ENCODE assay signal across 23 cellular contexts in the genomic region with DNA sequence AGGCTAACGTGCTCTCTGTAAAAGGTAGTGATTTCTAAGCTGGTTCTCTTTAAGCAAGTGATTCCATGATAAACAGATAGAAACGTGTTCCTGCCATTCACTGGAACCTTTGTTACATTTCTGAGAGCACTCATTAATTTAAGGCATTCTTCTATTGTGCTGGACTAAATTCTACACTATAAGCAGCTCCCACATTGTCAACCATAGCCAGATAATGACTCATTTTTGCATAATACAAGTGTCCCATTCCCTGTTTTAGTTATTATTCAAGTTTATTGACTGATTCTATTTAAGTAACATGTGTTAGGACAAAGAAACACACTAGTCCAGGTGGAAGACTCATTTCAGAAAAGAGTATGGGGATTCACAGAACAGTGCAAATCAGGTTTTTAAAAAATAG. TPM values are rescaled to one million over a fixed set of nuclear protein-coding genes. Genes with fewer than 3 reads are reported as not detected.
DNase-seq lines count a peak whose midpoint lies in the region; ATAC-seq and TF ChIP-seq lines count a peak whose summit lies in the region.
"Had no signal": no experiment of that assay in that cellular context is flagged by ENCODE, and none has a peak within 500 bp of the region (broad histone marks: within the 10 kb centered on the region; RNA-seq: fewer than 3 reads in every experiment).

No MANE protein-coding gene starts in this region.

- H3K36me3 Mint-ChIP-seq in MCF 10A (ENCODE audit: insufficient read depth, unreplicated experiment): no peaks in the 10 kb centered on the region
- H3K36me3 Mint-ChIP-seq in natural killer cell: peaks cover 10% of the 10 kb centered on the region
- H3K36me3 Mint-ChIP-seq: CD8-positive, alpha-beta T cell had no signal

- no peak for ATAC-seq in natural killer cell
- ATAC-seq: CD8-positive, alpha-beta T cell; Right ventricle myocardium inferior; SK-N-SH treated with all-trans-retinoic acid at 6 μM for 48 hours had no signal

- H3K27me3 Mint-ChIP-seq in MCF 10A (ENCODE audit: insufficient read depth, unreplicated experiment) (no peaks in the 10 kb centered on the region), natural killer cell (ENCODE audit: low read depth in 2 of 2) (peaks cover 30 to 39% of the 10 kb centered on the region in 2 donors)

- BruUV-seq in MCF 10A (replicated peaks; lab: Mats Ljungman, UMichigan): no TSS peak

- TF ChIP-seq CTCF in MCF 10A (IDR thresholded peaks at IDR 0.05; ENCODE audit: unreplicated experiment): no peak
- no peak for TF ChIP-seq CTCF in natural killer cell (IDR thresholded peaks at IDR 0.05)

- DNase-seq in HS-5 (ENCODE audit: low read depth) (peak; percentile 14), NCI-H69 (lab: John Stamatoyannopoulos, UW) (peak; percentile 13), fibroblast of peridontal ligament (ENCODE audit: extremely low read depth) (peak; percentile 17), DMS 273 treated with DMSO at 0.1 percent for 48 hours (lab: John Stamatoyannopoulos, UW) (no peak), MCF 10A (ENCODE audit: unreplicated experiment) (no peak), natural killer cell (no peak)
- no peak for DNase-seq in activated effector memory CD4-positive, alpha-beta T cell treated with Interleukin-2 at 50 U/mL for 16 hours
- DNase-seq: C1 segment of cervical spinal cord; Caco-2; CD8-positive, alpha-beta T cell; DMS79 treated with DMSO at 0.1 percent for 48 hours; KBM-7; MM.1S; NCI-H2029; NCI-H2171 treated with DMSO at 0.1 percent for 48 hours; NCI-H345; NCI-H510A treated with DMSO at 0.1 percent for 48 hours; NCI-H82; NK-92 treated with Interleukin-12 subunit alpha and Interleukin-12 subunit beta, amount 100 ng/mL, for 24 hours; PC-9; SJCRH30 had no signal

- H3K27ac Mint-ChIP-seq in MCF 10A (ENCODE audit: low read depth, unreplicated experiment): no peak overlapping the region
- H3K27ac Mint-ChIP-seq in natural killer cell: no peak overlapping the region
- H3K27ac Mint-ChIP-seq: CD8-positive, alpha-beta T cell had no signal

- POLR2A ChIA-PET in MCF 10A (lab: Yijun Ruan, JAX): interaction anchor here (0.7 to 2.3 kb wide), 2 partner anchors 13 to 430 kb away, joined by 3 to 12 read pairs; partner anchors contain the start of gene XRN2

- intact Hi-C loops in MCF 10A (cut with micrococcal nuclease): no loop called here
- intact Hi-C loops in natural killer cell (cut with micrococcal nuclease): no loop called here

- CTCF ChIA-PET in MCF 10A (lab: Yijun Ruan, JAX): interaction anchor here (0.8 to 1.4 kb wide), 2 partner anchors 12 to 216 kb away, joined by 3 to 6 read pairs; no protein-coding TSS in a partner anchor

- H3K9me3 Mint-ChIP-seq in MCF 10A (ENCODE audit: unreplicated experiment): no peaks in the 10 kb centered on the region
- no peaks in the 10 kb centered on the region for H3K9me3 Mint-ChIP-seq in natural killer cell

- H3K4me1 Mint-ChIP-seq in MCF 10A (ENCODE audit: insufficient read depth, unreplicated experiment): no peaks in the 10 kb centered on the region
- H3K4me1 Mint-ChIP-seq in natural killer cell: no peaks in the 10 kb centered on the region

- no peak overlapping the region for H3K4me3 Mint-ChIP-seq in MCF 10A (ENCODE audit: unreplicated experiment)
- H3K4me3 Mint-ChIP-seq in natural killer cell: no peak overlapping the region
- H3K4me3 Mint-ChIP-seq: CD8-positive, alpha-beta T cell had no signal

RNA-seq across cellular contexts. Expression of gene XRN2, which starts 13.5 kb away (rescaled TPM):
- 60.8 and 67.8 TPM in 2 replicates for total RNA-seq in MCF 10A (2022)
- total RNA-seq in natural killer cell: 10 to 100 TPM; 52.9 to 61.8 (median 57.4) TPM

Comparison
In these comparisons a context has a peak if more than half of its experiments do, and no peak if none do; other contexts are left out.
1. DNase-seq: peak in HS-5 (single experiment), NCI-H69 (single experiment) and fibroblast of peridontal ligament (single experiment); none in DMS 273 treated with DMSO at 0.1 percent for 48 hours (single experiment), activated effector memory CD4-positive, alpha-beta T cell treated with Interleukin-2 at 50 U/mL for 16 hours (single experiment), MCF 10A (single experiment) and natural killer cell (single experiment).